10 cellular contexts compared by ENCODE assay signal in the genomic region with DNA sequence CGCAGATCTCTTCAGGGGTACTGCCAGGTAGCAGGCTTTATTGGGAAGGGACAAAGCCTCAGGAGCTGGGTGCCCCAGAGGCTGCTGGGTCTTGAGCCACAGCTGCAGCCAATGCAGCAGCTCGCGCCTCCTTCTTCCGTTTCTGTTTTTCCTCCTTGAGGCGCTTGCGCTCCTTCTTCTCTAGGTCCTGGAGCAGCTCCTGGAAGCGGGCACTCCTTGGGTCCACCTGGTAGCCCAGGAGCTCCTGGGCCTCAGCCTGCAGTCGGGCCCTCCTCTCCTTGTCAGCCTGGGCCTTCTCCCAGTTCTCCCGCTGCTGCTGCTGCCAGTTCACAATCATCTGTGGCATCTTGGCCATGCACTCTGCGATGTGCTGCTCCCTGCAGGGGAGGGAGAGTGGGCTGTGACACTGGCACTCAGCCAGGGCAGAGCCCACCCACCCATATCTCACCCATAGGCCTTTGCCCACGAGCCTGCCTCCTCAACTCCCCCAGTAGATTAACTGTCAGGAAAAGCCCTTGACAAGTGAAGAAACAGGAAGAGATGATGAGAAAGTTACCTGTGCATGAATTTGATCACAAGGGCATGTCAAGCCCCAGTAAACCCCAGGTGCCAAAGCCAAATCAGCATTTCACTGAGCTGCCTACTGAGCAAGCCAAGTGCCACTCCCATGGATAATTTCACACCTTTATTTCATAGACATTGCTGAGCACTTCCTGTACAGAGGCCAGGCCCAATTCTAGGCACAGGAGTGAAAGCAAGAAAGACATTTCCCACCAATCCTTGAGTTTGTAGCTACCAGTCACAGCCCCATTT. TPM values are rescaled to one million over a fixed set of nuclear protein-coding genes. Genes with fewer than 3 reads are reported as not detected.
DNase-seq lines count a peak whose midpoint lies in the region; ATAC-seq and TF ChIP-seq lines count a peak whose summit lies in the region.
"Had no signal": no experiment of that assay in that cellular context is flagged by ENCODE, and none has a peak within 500 bp of the region (broad histone marks: within the 10 kb centered on the region; RNA-seq: fewer than 3 reads in every experiment).

No MANE protein-coding gene starts in this region.

- H3K9me3 ChIP-seq in PC-9 (ENCODE audit: insufficient read depth, low read depth) (no peaks in the 10 kb centered on the region), smooth muscle cell (replicated peaks; ENCODE audit: low read depth) (no peaks in the 10 kb centered on the region)

- CTCF ChIA-PET in PC-9 (lab: Charles Lee): no interaction called here

- H3K27me3 Mint-ChIP-seq in T-helper 1 cell treated with Interleukin-12 subunit alpha and Interleukin-12 subunit beta and Interleukin-4 antibody, amounts not matched to agents 30 μg/mL and 1 μg/mL, for 36 hours (ENCODE audit: low read depth): no peaks in the 10 kb centered on the region

- H2AFZ ChIP-seq in PC-9 (no peak overlapping the region), smooth muscle cell (ENCODE audit: low read depth) (no peak overlapping the region)

- intact Hi-C loops in PC-9 (cut with micrococcal nuclease; ENCODE audit: unreplicated experiment): no loop called here

- H3K9me3 Mint-ChIP-seq in T-helper 1 cell treated with Interleukin-12 subunit alpha and Interleukin-12 subunit beta and Interleukin-4 antibody, amounts not matched to agents 30 μg/mL and 1 μg/mL, for 36 hours: no peaks in the 10 kb centered on the region

- BruUV-seq in PC-9 (replicated peaks; lab: Mats Ljungman, UMichigan): no TSS peak

- H3K36me3 Mint-ChIP-seq in T-helper 1 cell treated with Interleukin-12 subunit alpha and Interleukin-12 subunit beta and Interleukin-4 antibody, amounts not matched to agents 30 μg/mL and 1 μg/mL, for 36 hours (ENCODE audit: low read depth): peaks cover 38% of the 10 kb centered on the region

- no peaks in the 10 kb centered on the region for H3K9me2 ChIP-seq in PC-9 (ENCODE audit: insufficient read depth)

- 93% methylated on average over 11 of the region's 11 CpGs for WGBS in smooth muscle cell (ENCODE audit: low lambda C conversion rate)

- peaks cover 23% of the 10 kb centered on the region for H3K4me1 Mint-ChIP-seq in T-helper 1 cell treated with Interleukin-12 subunit alpha and Interleukin-12 subunit beta and Interleukin-4 antibody, amounts not matched to agents 30 μg/mL and 1 μg/mL, for 36 hours (ENCODE audit: low read depth)

- H3K27ac ChIP-seq in PC-9 (peak overlapping the region; percentile 14; the same call in 1 of the 2 replicates), epithelial cell of prostate (peak overlapping the region; percentile 80), smooth muscle cell (ENCODE audit: low read depth) (peak overlapping the region; percentile 28)

- H4K20me1 ChIP-seq in PC-9 (ENCODE audit: insufficient read depth) (peaks cover 26% of the 10 kb centered on the region), smooth muscle cell (ENCODE audit: low read depth) (peaks cover 10% of the 10 kb centered on the region)

- TF ChIP-seq CTCF in PC-9 (conservative IDR thresholded peaks at IDR 0.05) (no peak), smooth muscle cell (IDR thresholded peaks at IDR 0.05; ENCODE audit: borderline replicate concordance, insufficient read depth, poor library complexity, severe bottlenecking) (no peak)

- DNase-seq in T-helper 1 cell (no peak), PC-9 (no peak), epithelial cell of prostate (ENCODE audit: low read depth, low spot score) (no peak), smooth muscle cell (lab: John Stamatoyannopoulos, UW; ENCODE audit: unreplicated experiment) (no peak), T1000 (lab: John Stamatoyannopoulos, UW) (no peak), NCI-H2196 (lab: John Stamatoyannopoulos, UW; ENCODE audit: unreplicated experiment) (no peak)
- DNase-seq: retina had no signal

- H3K27ac Mint-ChIP-seq in T-helper 1 cell treated with Interleukin-12 subunit alpha and Interleukin-12 subunit beta and Interleukin-4 antibody, amounts not matched to agents 30 μg/mL and 1 μg/mL, for 36 hours: peak overlapping the region; percentile 46

- ATAC-seq in GM21515 (IDR thresholded peaks at IDR 0.05; ENCODE audit: unreplicated experiment): no peak

- H3K4me3 Mint-ChIP-seq in T-helper 1 cell treated with Interleukin-12 subunit alpha and Interleukin-12 subunit beta and Interleukin-4 antibody, amounts not matched to agents 30 μg/mL and 1 μg/mL, for 36 hours: peak overlapping the region; percentile 7

- H3K4me1 ChIP-seq in PC-9 (replicated peaks; ENCODE audit: insufficient read depth): peaks cover 18% of the 10 kb centered on the region
- peaks cover 7% of the 10 kb centered on the region for H3K4me1 ChIP-seq in smooth muscle cell (ENCODE audit: low read depth)

- H3K4me3 ChIP-seq in PC-9: no peak overlapping the region
- no peak overlapping the region for H3K4me3 ChIP-seq in smooth muscle cell

- no peak overlapping the region for H3K9ac ChIP-seq in smooth muscle cell (ENCODE audit: low read depth)

- H3K27me3 ChIP-seq in PC-9 (ENCODE audit: insufficient read depth, low read depth) (no peaks in the 10 kb centered on the region), smooth muscle cell (ENCODE audit: low read depth) (no peaks in the 10 kb centered on the region)

- peak overlapping the region; percentile 95; the same call in 1 of the 2 replicates for H3K4me2 ChIP-seq in PC-9
- H3K4me2 ChIP-seq in smooth muscle cell: no peak overlapping the region

- peaks cover 87% of the 10 kb centered on the region for H3F3A ChIP-seq in PC-9 (ENCODE audit: insufficient read depth, low read depth)
- H3F3A ChIP-seq in smooth muscle cell (ENCODE audit: low read depth): peaks cover 24% of the 10 kb centered on the region

- H3K36me3 ChIP-seq in PC-9 (ENCODE audit: low read depth): 0 out of 2 replicates have a peak, but pooled peaks cover 19% of the 10 kb centered on the region
- no peaks in the 10 kb centered on the region for H3K36me3 ChIP-seq in smooth muscle cell (ENCODE audit: low read depth)

- POLR2A ChIA-PET in PC-9 (lab: Charles Lee; ENCODE audit: unreplicated experiment): interaction anchor here (0.6 to 0.7 kb wide), 2 partner anchors 8 to 57 kb away, joined by 4 read pairs; no protein-coding TSS in a partner anchor

- H3K79me2 ChIP-seq in PC-9 (ENCODE audit: low read depth): peaks cover 45% of the 10 kb centered on the region
- peaks cover 41% of the 10 kb centered on the region for H3K79me2 ChIP-seq in smooth muscle cell (ENCODE audit: low read depth)

RNA-seq across cellular contexts. Expression of gene GADD45GIP1, which starts 2.7 kb away (rescaled TPM):
- total RNA-seq in PC-9 (2021): 29.1 and 32.5 TPM in 2 replicates
- total RNA-seq in smooth muscle cell: 51.5 and 51.6 TPM in 2 replicates
- polyA plus RNA-seq in smooth muscle cell: 152 and 153 TPM in 2 replicates

RNA-seq across cellular contexts. Expression of gene RAD23A, which starts 8.7 kb away (rescaled TPM):
- 186 and 187 TPM in 2 replicates for total RNA-seq in PC-9 (2021)
- 74.4 and 97.1 TPM in 2 replicates for total RNA-seq in smooth muscle cell
- 176 and 191 TPM in 2 replicates for polyA plus RNA-seq in smooth muscle cell

RNA-seq across cellular contexts. Expression of gene DAND5, which starts 15.0 kb away (rescaled TPM):
- total RNA-seq in PC-9 (2021) (0.20 and 0.28 TPM in 2 replicates), smooth muscle cell (not detected in 2 replicates)
- 0.18 TPM in 1 of 2 replicates, not detected in the other for polyA plus RNA-seq in smooth muscle cell
- total RNA-seq: NCI-H460 had no signal

RNA-seq across cellular contexts. Expression of gene CALR, which starts 15.9 kb away (rescaled TPM):
- total RNA-seq in PC-9 (2021): 606 and 727 TPM in 2 replicates
- total RNA-seq in smooth muscle cell: 800 and 956 TPM in 2 replicates
- polyA plus RNA-seq in smooth muscle cell: 640 and 833 TPM in 2 replicates

RNA-seq across cellular contexts. Expression of gene FARSA, which starts 20.8 kb away (rescaled TPM):
- 53.7 and 76.5 TPM in 2 replicates for total RNA-seq in PC-9 (2021)
- 28.6 and 46.1 TPM in 2 replicates for total RNA-seq in smooth muscle cell
- 86.9 and 94.0 TPM in 2 replicates for polyA plus RNA-seq in smooth muscle cell

Comparison
In these comparisons a context has a peak if more than half of its experiments do, and no peak if none do; other contexts are left out.
1. H3K27ac ChIP-seq: peak in every context shown above with its lines; median percentile 80 in epithelial cell of prostate; 28 in smooth muscle cell; 14 in PC-9.